In genomic region chr2:63581266-63581961, GRCh38 we compare ENCODE assay signal across 1 cellular context.
TF ChIP-seq lines count a peak whose summit lies in the region.

No MANE protein-coding gene starts in this region.

TF ChIP-seq in GM12878, 131 proteins besides CTCF, POLR2A, EP300 and RAD21:
- TF ChIP-seq RCOR1 (conservative IDR thresholded peaks at IDR 0.05; ENCODE audit: low read depth, low read length) (no peak), TBL1XR1 (IDR thresholded peaks at IDR 0.05; ENCODE audit: low read depth, low read length) (no peak), PAX8 (IDR thresholded peaks at IDR 0.05) (no peak), CEBPB (IDR thresholded peaks at IDR 0.05; ENCODE audit: borderline replicate concordance in 1 of 2, low read depth in 2 of 2, low read length in 2 of 2) (no peak), PML (IDR thresholded peaks at IDR 0.05; ENCODE audit: low read length) (no peak), FOXM1 (IDR thresholded peaks at IDR 0.05; ENCODE audit: low read depth, low read length) (no peak), IRF3 (IDR thresholded peaks at IDR 0.05) (no peak), ZNF274 (IDR thresholded peaks at IDR 0.05; ENCODE audit: insufficient read depth, insufficient read length) (no peak), KDM1A (IDR thresholded peaks at IDR 0.05; ENCODE audit: borderline replicate concordance) (no peak), IKZF1 (conservative IDR thresholded peaks at IDR 0.05) (no peak), CREB1 (IDR thresholded peaks at IDR 0.05; ENCODE audit: low read depth) (no peak), SUPT20H (IDR thresholded peaks at IDR 0.05; ENCODE audit: borderline replicate concordance, control insufficient read depth, low read depth, low read length) (no peak), CBX3 (IDR thresholded peaks at IDR 0.05; ENCODE audit: borderline replicate concordance, low read depth) (no peak), CREM (IDR thresholded peaks at IDR 0.05; ENCODE audit: low read depth) (no peak), SRF (IDR thresholded peaks at IDR 0.05; ENCODE audit: low read depth in 2 of 2, low read length in 2 of 2) (no peak), POU2F2 (IDR thresholded peaks at IDR 0.05; ENCODE audit: borderline replicate concordance, low read depth, low read length) (no peak)
- TF ChIP-seq, protein P1, sequence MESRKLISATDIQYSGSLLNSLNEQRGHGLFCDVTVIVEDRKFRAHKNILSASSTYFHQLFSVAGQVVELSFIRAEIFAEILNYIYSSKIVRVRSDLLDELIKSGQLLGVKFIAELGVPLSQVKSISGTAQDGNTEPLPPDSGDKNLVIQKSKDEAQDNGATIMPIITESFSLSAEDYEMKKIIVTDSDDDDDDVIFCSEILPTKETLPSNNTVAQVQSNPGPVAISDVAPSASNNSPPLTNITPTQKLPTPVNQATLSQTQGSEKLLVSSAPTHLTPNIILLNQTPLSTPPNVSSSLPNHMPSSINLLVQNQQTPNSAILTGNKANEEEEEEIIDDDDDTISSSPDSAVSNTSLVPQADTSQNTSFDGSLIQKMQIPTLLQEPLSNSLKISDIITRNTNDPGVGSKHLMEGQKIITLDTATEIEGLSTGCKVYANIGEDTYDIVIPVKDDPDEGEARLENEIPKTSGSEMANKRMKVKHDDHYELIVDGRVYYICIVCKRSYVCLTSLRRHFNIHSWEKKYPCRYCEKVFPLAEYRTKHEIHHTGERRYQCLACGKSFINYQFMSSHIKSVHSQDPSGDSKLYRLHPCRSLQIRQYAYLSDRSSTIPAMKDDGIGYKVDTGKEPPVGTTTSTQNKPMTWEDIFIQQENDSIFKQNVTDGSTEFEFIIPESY (IDR thresholded peaks at IDR 0.05): no peak
- TF ChIP-seq, protein P2, sequence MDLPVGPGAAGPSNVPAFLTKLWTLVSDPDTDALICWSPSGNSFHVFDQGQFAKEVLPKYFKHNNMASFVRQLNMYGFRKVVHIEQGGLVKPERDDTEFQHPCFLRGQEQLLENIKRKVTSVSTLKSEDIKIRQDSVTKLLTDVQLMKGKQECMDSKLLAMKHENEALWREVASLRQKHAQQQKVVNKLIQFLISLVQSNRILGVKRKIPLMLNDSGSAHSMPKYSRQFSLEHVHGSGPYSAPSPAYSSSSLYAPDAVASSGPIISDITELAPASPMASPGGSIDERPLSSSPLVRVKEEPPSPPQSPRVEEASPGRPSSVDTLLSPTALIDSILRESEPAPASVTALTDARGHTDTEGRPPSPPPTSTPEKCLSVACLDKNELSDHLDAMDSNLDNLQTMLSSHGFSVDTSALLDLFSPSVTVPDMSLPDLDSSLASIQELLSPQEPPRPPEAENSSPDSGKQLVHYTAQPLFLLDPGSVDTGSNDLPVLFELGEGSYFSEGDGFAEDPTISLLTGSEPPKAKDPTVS (IDR thresholded peaks at IDR 0.05; ENCODE audit: low read depth, low read length): no peak
